18 cellular contexts compared by ENCODE assay signal in the genomic region with DNA sequence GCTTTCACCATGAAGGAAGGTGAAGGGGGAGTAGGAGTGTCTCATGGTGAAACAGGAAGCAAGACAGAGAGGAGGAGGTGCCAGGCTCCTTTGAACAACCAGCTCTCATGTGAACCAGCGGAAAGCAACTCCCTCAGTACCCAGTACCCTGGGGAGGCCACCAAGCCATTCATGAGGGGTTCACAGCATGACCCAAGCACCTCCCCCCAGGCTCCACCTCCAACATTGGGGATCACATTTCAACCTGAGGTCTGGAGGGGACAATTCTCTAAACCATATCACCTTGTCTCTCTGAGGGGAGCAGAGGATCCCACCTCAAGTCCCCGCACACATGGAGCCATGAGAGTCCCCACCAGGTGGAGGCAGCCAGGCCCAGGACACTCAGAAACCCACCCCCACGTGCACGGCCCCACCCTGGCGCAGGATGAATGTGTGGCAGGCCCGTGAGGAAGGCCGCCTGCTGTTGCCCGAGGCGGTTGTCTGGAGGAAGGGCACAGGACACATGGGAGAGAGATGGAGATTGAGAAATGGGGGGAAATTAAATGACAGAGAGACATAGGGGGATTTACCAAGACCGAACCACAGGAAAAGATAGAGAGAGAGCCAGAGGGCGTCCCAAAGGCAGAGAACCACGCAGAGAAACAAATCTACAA.
DNase-seq lines count a peak whose midpoint lies in the region; ATAC-seq, FAIRE-seq and TF ChIP-seq lines count a peak whose summit lies in the region.
"Had no signal": no experiment of that assay in that cellular context is flagged by ENCODE, and none has a peak within 500 bp of the region (broad histone marks: within the 10 kb centered on the region; RNA-seq: fewer than 3 reads in every experiment).

No MANE protein-coding gene starts in this region.

- intact Hi-C loops in sigmoid colon (cut with DNase I) = no loop called here

- peaks cover 5% of the 10 kb centered on the region for H3K4me1 Mint-ChIP-seq in activated naive CD8-positive, alpha-beta T cell treated with anti-CD3 and anti-CD28 coated beads, Interleukin-2, amount 10 ng/mL, durations not matched to agents 7 days and 5 days
- H3K4me1 Mint-ChIP-seq in activated naive CD8-positive, alpha-beta T cell treated with anti-CD3 and anti-CD28 coated beads for 36 hours = peaks cover 9% of the 10 kb centered on the region

- peaks cover 8% of the 10 kb centered on the region for H3K4me1 ChIP-seq in Loucy (ENCODE audit: insufficient read depth, low read length, poor library complexity, severe bottlenecking)
- no peaks in the 10 kb centered on the region for H3K4me1 ChIP-seq in sigmoid colon
- H3K4me1 ChIP-seq: gastrocnemius medialis, upper lobe of left lung had no signal

- H4K20me1 ChIP-seq in Loucy (ENCODE audit: insufficient read depth, low read length, poor library complexity, severe bottlenecking) = no peaks in the 10 kb centered on the region

- no peaks in the 10 kb centered on the region for H3K79me2 ChIP-seq in Loucy (ENCODE audit: insufficient read depth, low read length)

- no peaks in the 10 kb centered on the region for H3K9me3 Mint-ChIP-seq in activated naive CD8-positive, alpha-beta T cell treated with anti-CD3 and anti-CD28 coated beads, Interleukin-2, amount 10 ng/mL, durations not matched to agents 7 days and 5 days
- no peaks in the 10 kb centered on the region for H3K9me3 Mint-ChIP-seq in activated naive CD8-positive, alpha-beta T cell treated with anti-CD3 and anti-CD28 coated beads for 36 hours

- H3K27ac Mint-ChIP-seq in activated naive CD8-positive, alpha-beta T cell treated with anti-CD3 and anti-CD28 coated beads, Interleukin-2, amount 10 ng/mL, durations not matched to agents 7 days and 5 days = no peak overlapping the region
- no peak overlapping the region for H3K27ac Mint-ChIP-seq in activated naive CD8-positive, alpha-beta T cell treated with anti-CD3 and anti-CD28 coated beads for 36 hours

- DNase-seq in activated naive CD8-positive, alpha-beta T cell treated with anti-CD3 and anti-CD28 coated beads, Interleukin-2, amount 10 ng/mL, durations not matched to agents 7 days and 5 days = no peak
- no peak for DNase-seq in activated naive CD8-positive, alpha-beta T cell treated with anti-CD3 and anti-CD28 coated beads for 36 hours
- DNase-seq in WERI-Rb-1 (no peak), sigmoid colon (peak; percentile 24), urothelium cell line (ENCODE audit: low spot score) (no peak), ecto neural progenitor cell (ENCODE audit: low spot score) (no peak)
- DNase-seq: amygdala, DMS 273 treated with DMSO at 0.1 percent for 48 hours, gastrocnemius medialis, kidney, midbrain, MM.1S, NCI-H446, nucleus accumbens, upper lobe of left lung had no signal

- peak overlapping the region; percentile 4 for H3K4me2 ChIP-seq in Loucy (ENCODE audit: low read depth, low read length, poor library complexity, severe bottlenecking)

- peak overlapping the region; percentile 82 for H2AFZ ChIP-seq in Loucy (ENCODE audit: low read length)

- TF ChIP-seq EP300 in sigmoid colon (IDR thresholded peaks at IDR 0.05) = no peak

- no peaks in the 10 kb centered on the region for H3K36me3 Mint-ChIP-seq in activated naive CD8-positive, alpha-beta T cell treated with anti-CD3 and anti-CD28 coated beads, Interleukin-2, amount 10 ng/mL, durations not matched to agents 7 days and 5 days
- no peaks in the 10 kb centered on the region for H3K36me3 Mint-ChIP-seq in activated naive CD8-positive, alpha-beta T cell treated with anti-CD3 and anti-CD28 coated beads for 36 hours

- H3K9me2 ChIP-seq in Loucy (replicated peaks; ENCODE audit: low read depth, low read length) = no peaks in the 10 kb centered on the region

- FAIRE-seq in urothelium cell line (lab: Jason Lieb, UNC) = no peak
- FAIRE-seq: kidney had no signal

- H3F3A ChIP-seq in Loucy (ENCODE audit: low read depth) = no peaks in the 10 kb centered on the region

- no peaks in the 10 kb centered on the region for H3K9me3 ChIP-seq in Loucy (ENCODE audit: insufficient read depth, low read depth, low read length)
- H3K9me3 ChIP-seq in WERI-Rb-1 (ENCODE audit: severe bottlenecking) = no peaks in the 10 kb centered on the region
- H3K9me3 ChIP-seq in sigmoid colon = no peaks in the 10 kb centered on the region
- H3K9me3 ChIP-seq: gastrocnemius medialis, upper lobe of left lung had no signal

- peak; percentile 42 for ATAC-seq in activated naive CD8-positive, alpha-beta T cell treated with anti-CD3 and anti-CD28 coated beads, Interleukin-2, amount 10 ng/mL, durations not matched to agents 7 days and 5 days (ENCODE audit: low read depth)
- no peak for ATAC-seq in GM18909 (IDR thresholded peaks at IDR 0.05; ENCODE audit: poor library complexity, unreplicated experiment)
- ATAC-seq: gastrocnemius medialis had no signal

- H3K27ac ChIP-seq in WERI-Rb-1 (peak overlapping the region; percentile 39; the same call in 1 of the 2 replicates), sigmoid colon (no peak overlapping the region)
- H3K27ac ChIP-seq: gastrocnemius medialis, SK-N-MC, upper lobe of left lung had no signal

- H3K9ac ChIP-seq in Loucy (ENCODE audit: low read depth, low read length, poor library complexity, severe bottlenecking) = no peak overlapping the region

- H3K4me3 ChIP-seq in Loucy (ENCODE audit: low read length, poor library complexity, severe bottlenecking) = no peak overlapping the region
- no peak overlapping the region for H3K4me3 ChIP-seq in WERI-Rb-1 (ENCODE audit: low read depth, low read length)
- no peak overlapping the region for H3K4me3 ChIP-seq in sigmoid colon
- H3K4me3 ChIP-seq: gastrocnemius medialis, SK-N-MC, upper lobe of left lung had no signal

- H3K27me3 ChIP-seq in Loucy (ENCODE audit: insufficient read depth, low read length, poor library complexity, severe bottlenecking) (no peaks in the 10 kb centered on the region), WERI-Rb-1 (ENCODE audit: insufficient read depth, low read depth, severe bottlenecking) (no peaks in the 10 kb centered on the region), sigmoid colon (peaks cover 0 to 50% (median 0%) of the 10 kb centered on the region in 3 donors)
- H3K27me3 ChIP-seq: upper lobe of left lung had no signal

- POLR2A ChIA-PET in activated naive CD8-positive, alpha-beta T cell treated with anti-CD3 and anti-CD28 coated beads, Interleukin-2, amount 10 ng/mL, durations not matched to agents 7 days and 5 days (lab: Charles Lee) = no interaction called here

- TF ChIP-seq POLR2A in sigmoid colon (IDR thresholded peaks at IDR 0.05) = no peak

- 40 to 45% methylated on average over 12 of the region's 12 CpGs for WGBS in sigmoid colon, 2 donors

- H3K27me3 Mint-ChIP-seq in activated naive CD8-positive, alpha-beta T cell treated with anti-CD3 and anti-CD28 coated beads, Interleukin-2, amount 10 ng/mL, durations not matched to agents 7 days and 5 days = peaks cover 5% of the 10 kb centered on the region
- H3K27me3 Mint-ChIP-seq in activated naive CD8-positive, alpha-beta T cell treated with anti-CD3 and anti-CD28 coated beads for 36 hours = peaks cover 7% of the 10 kb centered on the region

- TF ChIP-seq CTCF in Loucy (conservative IDR thresholded peaks at IDR 0.05; ENCODE audit: low read length) (no peak), WERI-Rb-1 (IDR thresholded peaks at IDR 0.05; ENCODE audit: low read depth, low read length) (no peak), sigmoid colon (IDR thresholded peaks at IDR 0.05) (no peak)

- H3K36me3 ChIP-seq in Loucy (ENCODE audit: insufficient read depth, low read length) (no peaks in the 10 kb centered on the region), WERI-Rb-1 (no peaks in the 10 kb centered on the region), sigmoid colon (no peaks in the 10 kb centered on the region)
- H3K36me3 ChIP-seq: gastrocnemius medialis, upper lobe of left lung had no signal

- no peak overlapping the region for H3K4me3 Mint-ChIP-seq in activated naive CD8-positive, alpha-beta T cell treated with anti-CD3 and anti-CD28 coated beads, Interleukin-2, amount 10 ng/mL, durations not matched to agents 7 days and 5 days
- H3K4me3 Mint-ChIP-seq in activated naive CD8-positive, alpha-beta T cell treated with anti-CD3 and anti-CD28 coated beads for 36 hours = no peak overlapping the region
